ENCODE assay signal across 27 cellular contexts in the genomic region with DNA sequence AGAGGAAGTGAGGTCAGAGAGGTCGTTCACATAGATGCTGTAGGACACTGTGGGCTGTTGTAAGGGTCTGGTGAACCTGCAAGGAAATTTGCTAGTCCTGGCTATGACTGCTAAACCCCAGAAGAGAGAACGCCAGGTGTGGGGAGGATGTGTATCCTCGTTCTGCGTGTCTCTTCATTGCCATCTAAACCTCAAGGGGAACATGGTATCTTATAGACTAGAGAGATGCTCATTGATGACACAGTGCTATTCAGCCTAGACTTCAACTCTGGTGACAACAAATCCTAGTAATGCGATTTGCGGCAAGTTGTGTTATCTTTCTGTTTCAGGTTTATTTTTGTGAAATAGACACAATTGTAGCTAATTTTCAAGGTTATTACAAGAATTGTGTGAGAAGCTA.
DNase-seq lines count a peak whose midpoint lies in the region; ATAC-seq, FAIRE-seq and TF ChIP-seq lines count a peak whose summit lies in the region.
"Had no signal": no experiment of that assay in that cellular context is flagged by ENCODE, and none has a peak within 500 bp of the region (broad histone marks: within the 10 kb centered on the region; RNA-seq: fewer than 3 reads in every experiment).

No MANE protein-coding gene starts in this region.

- no peaks in the 10 kb centered on the region for H3K9me3 ChIP-seq in testis
- H3K9me3 ChIP-seq: A549, BE2C, BLaER1 had no signal

- peaks cover 5% of the 10 kb centered on the region for H3K4me1 ChIP-seq in testis
- H3K4me1 ChIP-seq: A549, BE2C, BLaER1 had no signal

- peak; percentile 23 for FAIRE-seq in H54 (lab: Jason Lieb, UNC)
- FAIRE-seq: A549, GM12878, GM12892, GM18507 had no signal

- intact Hi-C loops in testis (cut with DNase I; ENCODE audit: low total_unique reads): no loop called here

- no peak overlapping the region for H3K4me3 ChIP-seq in testis
- H3K4me3 ChIP-seq: A549, BLaER1, GM12878 had no signal

- DNase-seq in H54 (ENCODE audit: insufficient read length, low spot score) (no peak), RPMI8226 (peak; percentile 54), testis (peak; percentile 41), AG08395 (ENCODE audit: low spot score) (no peak)
- DNase-seq in activated CD8-positive, alpha-beta memory T cell treated with anti-CD3 and anti-CD28 coated beads, Interleukin-2, amount 50 U/mL, for 4 hours: no peak
- DNase-seq: BE2C; C1 segment of cervical spinal cord; CD4-positive, alpha-beta memory T cell; CD4-positive, CD25-positive, alpha-beta regulatory T cell; CD8-positive, alpha-beta memory T cell; COR-L47; DMS 273 treated with DMSO at 0.1 percent for 48 hours; DMS153; DMS53; DMS79; DND-41; EL; GDM1 had no signal

- WGBS in testis, 2 donors: 64 to 75% methylated on average over 6 of the region's 6 CpGs

- H3K4me3 Mint-ChIP-seq in nephron: no peak overlapping the region
- H3K4me3 Mint-ChIP-seq: CD14-positive monocyte; CD4-positive, CD25-positive, alpha-beta regulatory T cell; CD8-positive, alpha-beta memory T cell had no signal

- H3K27me3 Mint-ChIP-seq in nephron (ENCODE audit: low read depth): no peaks in the 10 kb centered on the region
- H3K27me3 Mint-ChIP-seq: CD4-positive, alpha-beta memory T cell; CD4-positive, CD25-positive, alpha-beta regulatory T cell; CD8-positive, alpha-beta memory T cell had no signal

- ATAC-seq in HG03025 (IDR thresholded peaks at IDR 0.05; ENCODE audit: low FRiP score, unreplicated experiment): no peak
- ATAC-seq: A549, GM12878 had no signal

- H3K36me3 ChIP-seq in testis (ENCODE audit: low read depth, missing control alignments): no peaks in the 10 kb centered on the region
- H3K36me3 ChIP-seq: BE2C, BLaER1 had no signal

- TF ChIP-seq CTCF in nephron (IDR thresholded peaks at IDR 0.05; ENCODE audit: unreplicated experiment in 3 of 3): no peak
- TF ChIP-seq CTCF in testis (IDR thresholded peaks at IDR 0.05): no peak

- H3K27me3 ChIP-seq in testis: no peaks in the 10 kb centered on the region
- H3K27me3 ChIP-seq: BE2C, BLaER1 had no signal

- H3K9me3 Mint-ChIP-seq in nephron: peaks cover 2% of the 10 kb centered on the region

- peak overlapping the region in 2 of 3 experiments; percentile 31 to 57 for H3K27ac Mint-ChIP-seq in nephron
- H3K27ac Mint-ChIP-seq: CD14-positive monocyte; CD4-positive, CD25-positive, alpha-beta regulatory T cell; CD8-positive, alpha-beta memory T cell had no signal

- H3K36me3 Mint-ChIP-seq in nephron (ENCODE audit: low read depth): peaks cover 4% of the 10 kb centered on the region
- H3K36me3 Mint-ChIP-seq: CD14-positive monocyte; CD4-positive, alpha-beta memory T cell; CD4-positive, CD25-positive, alpha-beta regulatory T cell; CD8-positive, alpha-beta memory T cell had no signal

- peak overlapping the region in 1 of 2 donors; percentile 14 for H3K27ac ChIP-seq in testis
- H3K27ac ChIP-seq: 22Rv1, A549, BLaER1 had no signal

- peaks cover 66% of the 10 kb centered on the region for H3K4me1 Mint-ChIP-seq in nephron
- H3K4me1 Mint-ChIP-seq: CD14-positive monocyte; CD4-positive, alpha-beta memory T cell; CD4-positive, CD25-positive, alpha-beta regulatory T cell; CD8-positive, alpha-beta memory T cell had no signal

- TF ChIP-seq POLR2A in H54 (IDR thresholded peaks at IDR 0.05; ENCODE audit: low read depth, low read length): no peak
- TF ChIP-seq POLR2A in testis (IDR thresholded peaks at IDR 0.05): no peak

Comparison
In these comparisons a context has a peak if more than half of its experiments do, and no peak if none do; other contexts are left out.
1. DNase-seq: peak in RPMI8226 (single experiment) and testis (single experiment); none in H54 (single experiment), AG08395 (single experiment) and activated CD8-positive, alpha-beta memory T cell treated with anti-CD3 and anti-CD28 coated beads, Interleukin-2, amount 50 U/mL, for 4 hours (single experiment).